Comparison of ENCODE assay signal across 17 cellular contexts in the genomic region with DNA sequence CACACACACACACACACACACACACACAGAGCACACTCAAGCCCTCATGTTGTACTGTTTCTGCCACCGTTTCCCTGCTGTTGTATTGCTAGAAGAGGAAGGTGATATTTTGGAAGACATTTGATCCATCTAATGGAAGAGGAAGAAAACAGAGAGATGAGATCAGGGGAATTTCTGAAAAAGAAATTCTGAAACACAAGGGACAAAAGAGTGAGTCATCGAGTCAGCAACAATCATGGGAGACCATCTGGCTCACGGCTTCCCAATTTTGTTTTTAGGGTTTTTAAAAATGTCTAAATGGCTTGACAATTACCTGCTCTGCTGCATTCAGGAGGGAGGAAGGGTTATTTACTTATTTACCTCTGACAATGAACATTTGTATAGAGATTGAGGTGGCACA. TPM values are rescaled to one million over a fixed set of nuclear protein-coding genes. Genes with fewer than 3 reads are reported as not detected.
DNase-seq lines count a peak whose midpoint lies in the region; ATAC-seq, FAIRE-seq and TF ChIP-seq lines count a peak whose summit lies in the region.
"Had no signal": no experiment of that assay in that cellular context is flagged by ENCODE, and none has a peak within 500 bp of the region (broad histone marks: within the 10 kb centered on the region; RNA-seq: fewer than 3 reads in every experiment).

No MANE protein-coding gene starts in this region.

- CTCF ChIA-PET in Caco-2 (lab: Charles Lee) = no interaction called here

- no peak for TF ChIP-seq POLR2A in GM12892 (IDR thresholded peaks at IDR 0.05; ENCODE audit: low read depth, low read length)

- no peaks in the 10 kb centered on the region for H3K9me3 ChIP-seq in Caco-2
- H3K9me3 ChIP-seq: left ventricle myocardium inferior, SJCRH30 had no signal

- no peak for ATAC-seq in GM21737 (IDR thresholded peaks at IDR 0.05; ENCODE audit: unreplicated experiment)

- no peaks in the 10 kb centered on the region for H3K36me3 ChIP-seq in Caco-2 (ENCODE audit: control insufficient read depth, insufficient read depth, low read length)
- H3K36me3 ChIP-seq: left ventricle myocardium inferior, SJCRH30 had no signal

- intact Hi-C loops in Caco-2 (cut with micrococcal nuclease; ENCODE audit: unreplicated experiment) = no loop called here

- H3K27me3 ChIP-seq in Caco-2 (replicated peaks; ENCODE audit: control insufficient read depth, insufficient read depth, low read length) = no peaks in the 10 kb centered on the region
- H3K27me3 ChIP-seq: SJCRH30 had no signal

- peaks cover 46% of the 10 kb centered on the region for H3K4me1 Mint-ChIP-seq in nephron progenitor cell
- peaks cover 8% of the 10 kb centered on the region for H3K4me1 Mint-ChIP-seq in Caco-2 (ENCODE audit: low read depth, unreplicated experiment)
- H3K4me1 Mint-ChIP-seq: activated naive CD4-positive, alpha-beta T cell treated with anti-CD3 and anti-CD28 coated beads, Interleukin-2, amount 50 U/mL, for 24 hours had no signal

- DNase-seq in GM03348 (ENCODE audit: low spot score) (peak; percentile 23), NCI-H1694 treated with DMSO at 0.1 percent for 48 hours (lab: John Stamatoyannopoulos, UW) (peak; percentile 16), choroid plexus epithelial cell (ENCODE audit: low read depth) (peak; percentile 55), nephron progenitor cell (no peak), GM12892 (ENCODE audit: insufficient read length) (no peak), SIG-M5 (lab: John Stamatoyannopoulos, UW) (no peak), Caco-2 (no peak)
- DNase-seq: caudate nucleus, hypothalamus, left ventricle myocardium inferior, NCI-H1105 treated with DMSO at 0.1 percent for 48 hours, SJCRH30 had no signal

- FAIRE-seq in GM12892 (lab: Jason Lieb, UNC) = no peak
- FAIRE-seq: TTC549 had no signal

- POLR2A ChIA-PET in Caco-2 (lab: Charles Lee) = no interaction called here

- no peak overlapping the region for H3K4me3 Mint-ChIP-seq in nephron progenitor cell
- no peak overlapping the region for H3K4me3 Mint-ChIP-seq in Caco-2 (ENCODE audit: unreplicated experiment)
- H3K4me3 Mint-ChIP-seq: activated naive CD4-positive, alpha-beta T cell treated with anti-CD3 and anti-CD28 coated beads, Interleukin-2, amount 50 U/mL, for 24 hours; CD14-positive monocyte; neural crest cell had no signal

- H3K27ac Mint-ChIP-seq in nephron progenitor cell = peak overlapping the region; percentile 27
- no peak overlapping the region for H3K27ac Mint-ChIP-seq in Caco-2 (ENCODE audit: unreplicated experiment)
- H3K27ac Mint-ChIP-seq: activated naive CD4-positive, alpha-beta T cell treated with anti-CD3 and anti-CD28 coated beads, Interleukin-2, amount 50 U/mL, for 24 hours; CD14-positive monocyte had no signal

- H3K9me3 Mint-ChIP-seq in nephron progenitor cell (peaks cover 2% of the 10 kb centered on the region), Caco-2 (ENCODE audit: unreplicated experiment) (no peaks in the 10 kb centered on the region)
- H3K9me3 Mint-ChIP-seq: activated naive CD4-positive, alpha-beta T cell treated with anti-CD3 and anti-CD28 coated beads, Interleukin-2, amount 50 U/mL, for 24 hours; CD14-positive monocyte; neural crest cell had no signal

- BruUV-seq in Caco-2 (replicated peaks; lab: Mats Ljungman, UMichigan) = no TSS peak

- H3K27me3 Mint-ChIP-seq in nephron progenitor cell (ENCODE audit: low read depth, poor library complexity) (no peaks in the 10 kb centered on the region), Caco-2 (ENCODE audit: insufficient read depth, unreplicated experiment) (no peaks in the 10 kb centered on the region)

- H3K4me3 ChIP-seq in choroid plexus epithelial cell (ENCODE audit: low read depth, low read length) (no peak overlapping the region), Caco-2 (ENCODE audit: low read depth, low read length) (no peak overlapping the region)
- H3K4me3 ChIP-seq: left ventricle myocardium inferior, SJCRH30 had no signal

- H3K4me1 ChIP-seq in Caco-2 = no peaks in the 10 kb centered on the region
- H3K4me1 ChIP-seq: SJCRH30 had no signal

- H3K36me3 Mint-ChIP-seq in nephron progenitor cell (ENCODE audit: low read depth) (peaks cover 3% of the 10 kb centered on the region), Caco-2 (ENCODE audit: insufficient read depth, unreplicated experiment) (no peaks in the 10 kb centered on the region)
- H3K36me3 Mint-ChIP-seq: activated naive CD4-positive, alpha-beta T cell treated with anti-CD3 and anti-CD28 coated beads, Interleukin-2, amount 50 U/mL, for 24 hours; CD14-positive monocyte had no signal

- TF ChIP-seq CTCF in choroid plexus epithelial cell (conservative IDR thresholded peaks at IDR 0.05; ENCODE audit: low read depth, low read length) = no peak
- TF ChIP-seq CTCF in nephron progenitor cell (IDR thresholded peaks at IDR 0.05) = no peak
- TF ChIP-seq CTCF in Caco-2 (IDR thresholded peaks at IDR 0.05; ENCODE audit: insufficient read depth in 1 of 2, low read depth in 1 of 2, low read length in 1 of 2, severe bottlenecking in 1 of 2, unreplicated experiment in 1 of 2) = no peak

RNA-seq across cellular contexts. Expression of gene SOX4, which starts 22.0 kb away (rescaled TPM):
- polyA plus RNA-seq in GM12892 (2012; ENCODE audit: missing spikeins) = 23.4 TPM
- 76.8 and 77.3 TPM in 2 replicates for total RNA-seq in Caco-2 (2022)

Comparison
In these comparisons a context has a peak if more than half of its experiments do, and no peak if none do; other contexts are left out.
1. DNase-seq: peak in GM03348 (single experiment), NCI-H1694 treated with DMSO at 0.1 percent for 48 hours (single experiment) and choroid plexus epithelial cell (single experiment); none in nephron progenitor cell (single experiment), GM12892 (single experiment), SIG-M5 (single experiment) and Caco-2 (0 of 2).